In the genomic region with DNA sequence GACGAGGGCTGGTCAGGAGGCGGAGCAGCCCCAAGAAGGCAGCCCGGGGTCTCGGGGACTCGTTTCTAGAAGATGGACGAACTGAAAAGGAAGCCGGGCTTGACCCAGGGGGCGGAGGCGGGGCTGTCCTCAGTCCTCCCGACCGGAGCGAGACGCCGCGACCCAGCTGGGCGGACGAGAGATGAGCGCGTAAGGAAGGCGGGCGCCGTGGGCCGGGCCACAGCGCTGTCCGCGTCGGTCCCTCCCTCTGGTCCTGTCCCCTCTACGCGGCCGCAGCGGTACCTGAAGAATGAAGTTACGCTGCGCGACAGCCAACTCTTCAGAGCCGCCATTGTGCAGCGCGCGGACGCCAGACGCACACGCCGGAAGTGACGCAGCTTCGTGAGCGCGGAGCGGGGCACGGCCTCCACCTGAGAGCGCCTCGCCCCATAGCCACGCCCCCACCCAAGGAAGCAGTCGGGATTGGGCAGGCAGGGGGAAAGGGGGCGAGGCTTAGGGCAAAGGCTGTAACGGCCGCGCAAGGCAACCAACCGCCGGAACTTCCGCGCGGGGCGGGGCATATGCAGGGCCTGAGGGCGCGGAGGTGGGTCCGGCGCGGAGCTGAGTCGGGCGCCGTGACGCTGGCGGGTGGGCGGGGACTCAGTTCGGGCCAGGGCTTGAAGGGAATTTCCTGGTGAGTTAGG, we compare ENCODE assay signal across 8 cellular contexts. TPM values are rescaled to one million over a fixed set of nuclear protein-coding genes. Genes with fewer than 3 reads are reported as not detected.
A peak's percentile ranks its signal among the peaks of the same experiment; 100 is the strongest.
DNase-seq lines count a peak whose midpoint lies in the region; ATAC-seq and TF ChIP-seq lines count a peak whose summit lies in the region.

A gene (minus strand): TSS at position 370 of the 683 bp plus-strand sequence. CDS start 38 bp downstream, at position 332.

- TF ChIP-seq CTCF in activated B cell treated with CpG ODN at 0.5 μM for 24 hours (IDR thresholded peaks at IDR 0.05): no peak

- no peaks in the 10 kb centered on the region for H3K27me3 Mint-ChIP-seq in activated B cell treated with CpG ODN at 0.5 μM for 24 hours

- peaks cover 26% of the 10 kb centered on the region for H3K4me1 Mint-ChIP-seq in activated B cell treated with CpG ODN at 0.5 μM for 24 hours

- peaks cover 51% of the 10 kb centered on the region for H3K36me3 Mint-ChIP-seq in activated B cell treated with CpG ODN at 0.5 μM for 24 hours (ENCODE audit: low read depth)

- CTCF ChIA-PET in activated B cell treated with CpG ODN at 0.5 μM for 24 hours (lab: Charles Lee): interaction anchor here (0.7 kb wide), 1 partner anchor 95 kb away, joined by 3 read pairs; no protein-coding TSS in a partner anchor

- peak within 1 kb of the TSS; percentile 89 for H3K4me3 Mint-ChIP-seq in activated B cell treated with CpG ODN at 0.5 μM for 24 hours

- peak within 1 kb of the TSS; percentile 89 for H3K27ac Mint-ChIP-seq in activated B cell treated with CpG ODN at 0.5 μM for 24 hours

- DNase-seq in AG08395 (ENCODE audit: low spot score) (peak; percentile 99), NCI-H345 (lab: John Stamatoyannopoulos, UW) (peak; percentile 100), activated B cell treated with CpG ODN at 0.5 μM for 24 hours (peak; percentile 99), caudate nucleus (lab: John Stamatoyannopoulos, UW) (peak; percentile 95 to 100 (median 100)), iPS-NIHi7 (ENCODE audit: extremely low spot score) (peak; percentile 98), smooth muscle cell of the brain vasculature (ENCODE audit: low read depth, low spot score) (peak; percentile 98)

- peak within 1 kb of the TSS; percentile 92 for H3K27ac ChIP-seq in caudate nucleus (ENCODE audit: low read depth, low read length)

- ATAC-seq in HG03196 (IDR thresholded peaks at IDR 0.05; ENCODE audit: unreplicated experiment) (peak; percentile 93), activated B cell treated with CpG ODN at 0.5 μM for 24 hours (ENCODE audit: low read depth) (peak; percentile 93)

- intact Hi-C loops in activated B cell treated with CpG ODN at 0.5 μM for 24 hours (cut with micrococcal nuclease): loop anchor here (1.0 to 10.0 kb wide), 6 partner anchors 40 to 1139 kb away; a partner anchor contains a TSS

- TF ChIP-seq POLR2A in GM18951 (IDR thresholded peaks at IDR 0.05; ENCODE audit: extremely low read depth, insufficient read depth, insufficient read length): peak; percentile 95

- in situ Hi-C loops in GM18951 (cut with MboI; ENCODE audit: low sequenced_read_pairs, unreplicated experiment): no loop called here

- no peaks in the 10 kb centered on the region for H3K9me3 Mint-ChIP-seq in activated B cell treated with CpG ODN at 0.5 μM for 24 hours

- POLR2A ChIA-PET in activated B cell treated with CpG ODN at 0.5 μM for 24 hours (lab: Charles Lee): interaction anchor here (0.5 to 2.2 kb wide), 25 partner anchors 9 to 1934 kb away, joined by 3 to 32 read pairs (median 4); a partner anchor contains a TSS

RNA-seq across cellular contexts. Expression of the gene that starts here (rescaled TPM):
- 39.8 and 51.3 TPM in 2 replicates for total RNA-seq in activated B cell treated with CpG ODN at 0.5 μM for 24 hours

Comparison
In these comparisons a context has a peak if more than half of its experiments do, and no peak if none do; other contexts are left out.
1. Peak in every context shown above with its lines: DNase-seq, ATAC-seq and H3K27ac ChIP-seq.